In the genomic region with DNA sequence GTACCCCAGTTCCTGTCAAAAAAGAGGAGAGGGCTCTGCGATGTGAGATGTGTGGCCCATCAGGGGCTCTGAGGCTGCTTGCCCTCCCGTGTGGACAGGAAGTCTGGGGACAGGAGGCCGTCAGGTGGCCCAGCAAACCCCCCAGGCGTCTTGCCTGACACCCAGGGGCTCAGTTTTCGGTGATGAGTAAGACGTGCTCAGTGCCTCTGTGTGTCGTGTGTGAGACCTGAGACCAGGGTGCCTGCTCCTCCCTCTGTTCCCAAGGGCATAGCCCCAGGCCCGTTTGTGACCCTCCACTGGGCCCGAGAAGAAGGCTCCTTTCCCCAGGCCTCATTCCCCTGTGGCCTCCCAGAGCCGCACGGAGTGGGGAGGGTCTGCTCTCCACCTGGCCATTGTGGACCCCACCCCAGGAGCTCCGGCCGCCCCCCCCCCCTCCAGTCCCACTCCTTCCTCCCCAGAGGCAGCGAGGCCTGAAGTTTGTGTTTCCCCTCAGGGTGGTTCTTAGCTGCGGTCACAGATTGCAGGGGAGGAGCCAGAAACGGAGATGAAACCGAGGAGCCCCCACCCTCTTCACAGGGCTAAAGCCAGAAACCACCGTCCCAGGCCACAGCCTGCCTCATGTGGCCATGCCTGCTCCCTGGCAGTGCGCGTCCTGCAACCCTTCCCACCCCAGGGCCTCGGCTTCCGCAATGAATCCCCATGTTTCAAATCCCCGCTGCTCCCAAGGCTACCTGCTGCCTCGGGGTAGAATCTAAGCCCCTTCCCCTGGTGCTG, we compare ENCODE assay signal across 1 cellular context.
A peak's percentile ranks its signal among the peaks of the same experiment; 100 is the strongest.
TF ChIP-seq lines count a peak whose summit lies in the region.

No MANE protein-coding gene starts in this region.

TF ChIP-seq in GM12878, 131 proteins besides CTCF, POLR2A, EP300 and RAD21 (continues in another document):
- TF ChIP-seq, protein P1, sequence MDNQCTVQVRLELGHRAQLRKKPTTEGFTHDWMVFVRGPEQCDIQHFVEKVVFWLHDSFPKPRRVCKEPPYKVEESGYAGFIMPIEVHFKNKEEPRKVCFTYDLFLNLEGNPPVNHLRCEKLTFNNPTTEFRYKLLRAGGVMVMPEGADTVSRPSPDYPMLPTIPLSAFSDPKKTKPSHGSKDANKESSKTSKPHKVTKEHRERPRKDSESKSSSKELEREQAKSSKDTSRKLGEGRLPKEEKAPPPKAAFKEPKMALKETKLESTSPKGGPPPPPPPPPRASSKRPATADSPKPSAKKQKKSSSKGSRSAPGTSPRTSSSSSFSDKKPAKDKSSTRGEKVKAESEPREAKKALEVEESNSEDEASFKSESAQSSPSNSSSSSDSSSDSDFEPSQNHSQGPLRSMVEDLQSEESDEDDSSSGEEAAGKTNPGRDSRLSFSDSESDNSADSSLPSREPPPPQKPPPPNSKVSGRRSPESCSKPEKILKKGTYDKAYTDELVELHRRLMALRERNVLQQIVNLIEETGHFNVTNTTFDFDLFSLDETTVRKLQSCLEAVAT (IDR thresholded peaks at IDR 0.05) = no peak; the same call in none of the 2 replicates
- TF ChIP-seq SUZ12 (IDR thresholded peaks at IDR 0.05; ENCODE audit: unreplicated experiment) (no peak), ZZZ3 (IDR thresholded peaks at IDR 0.05; ENCODE audit: control insufficient read depth, insufficient read length, low read depth) (no peak), TCF7 (IDR thresholded peaks at IDR 0.05; ENCODE audit: borderline replicate concordance) (no peak), STAT3 (IDR thresholded peaks at IDR 0.05; ENCODE audit: low read depth, low read length) (0 out of 2 replicates have a peak, but pooled peaks have one; percentile 19), ZNF274 (IDR thresholded peaks at IDR 0.05; ENCODE audit: insufficient read depth, insufficient read length) (no peak), IRF4 (IDR thresholded peaks at IDR 0.05; ENCODE audit: low read depth, low read length) (0 out of 2 replicates have a peak, but pooled peaks have one; percentile 40), CBX3 (IDR thresholded peaks at IDR 0.05; ENCODE audit: borderline replicate concordance, low read depth) (no peak), ZNF207 (IDR thresholded peaks at IDR 0.05; ENCODE audit: borderline replicate concordance) (0 out of 2 replicates have a peak, but pooled peaks have one; percentile 34), CBX5 (IDR thresholded peaks at IDR 0.05; ENCODE audit: low read depth) (no peak), SP1 (IDR thresholded peaks at IDR 0.05; ENCODE audit: low read depth, low read length) (peak; percentile 43), GABPA (IDR thresholded peaks at IDR 0.05; ENCODE audit: low read depth) (no peak), KLF5 (IDR thresholded peaks at IDR 0.05; ENCODE audit: partially characterized antibody) (no peak), MTA3 (IDR thresholded peaks at IDR 0.05; ENCODE audit: borderline replicate concordance, low read length) (no peak), MYC (IDR thresholded peaks at IDR 0.05; ENCODE audit: insufficient read depth, insufficient read length, insufficient replicate concordance, low read length, severe bottlenecking) (no peak), NFYA (IDR thresholded peaks at IDR 0.05; ENCODE audit: borderline replicate concordance, low read depth, low read length) (no peak), RCOR1 (conservative IDR thresholded peaks at IDR 0.05; ENCODE audit: low read depth, low read length) (no peak), RAD51 (IDR thresholded peaks at IDR 0.05) (peak; percentile 86), JUNB (IDR thresholded peaks at IDR 0.05) (no peak), RELA (IDR thresholded peaks at IDR 0.05; ENCODE audit: borderline replicate concordance, partially characterized antibody) (peak; percentile 63), MEF2B (IDR thresholded peaks at IDR 0.05; ENCODE audit: partially characterized antibody, poor library complexity, severe bottlenecking) (peak; percentile 91), ASH2L (IDR thresholded peaks at IDR 0.05; ENCODE audit: borderline replicate concordance, low read depth) (no peak), ATF7 (IDR thresholded peaks at IDR 0.05; ENCODE audit: low read depth) (no peak), MEF2A (IDR thresholded peaks at IDR 0.05; ENCODE audit: insufficient read depth, low read depth, low read length) (0 out of 2 replicates have a peak, but pooled peaks have one; percentile 48), RFX5 (IDR thresholded peaks at IDR 0.05; ENCODE audit: low read depth, low read length) (no peak), KAT2A (conservative IDR thresholded peaks at IDR 0.05; ENCODE audit: control insufficient read depth, low read depth, low read length) (no peak), PAX5 (IDR thresholded peaks at IDR 0.05; ENCODE audit: borderline replicate concordance, low read depth, low read length) (peak; percentile 61)
- TF ChIP-seq, protein P2, sequence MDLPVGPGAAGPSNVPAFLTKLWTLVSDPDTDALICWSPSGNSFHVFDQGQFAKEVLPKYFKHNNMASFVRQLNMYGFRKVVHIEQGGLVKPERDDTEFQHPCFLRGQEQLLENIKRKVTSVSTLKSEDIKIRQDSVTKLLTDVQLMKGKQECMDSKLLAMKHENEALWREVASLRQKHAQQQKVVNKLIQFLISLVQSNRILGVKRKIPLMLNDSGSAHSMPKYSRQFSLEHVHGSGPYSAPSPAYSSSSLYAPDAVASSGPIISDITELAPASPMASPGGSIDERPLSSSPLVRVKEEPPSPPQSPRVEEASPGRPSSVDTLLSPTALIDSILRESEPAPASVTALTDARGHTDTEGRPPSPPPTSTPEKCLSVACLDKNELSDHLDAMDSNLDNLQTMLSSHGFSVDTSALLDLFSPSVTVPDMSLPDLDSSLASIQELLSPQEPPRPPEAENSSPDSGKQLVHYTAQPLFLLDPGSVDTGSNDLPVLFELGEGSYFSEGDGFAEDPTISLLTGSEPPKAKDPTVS (IDR thresholded peaks at IDR 0.05; ENCODE audit: low read depth, low read length) = no peak
- TF ChIP-seq, protein P3, sequence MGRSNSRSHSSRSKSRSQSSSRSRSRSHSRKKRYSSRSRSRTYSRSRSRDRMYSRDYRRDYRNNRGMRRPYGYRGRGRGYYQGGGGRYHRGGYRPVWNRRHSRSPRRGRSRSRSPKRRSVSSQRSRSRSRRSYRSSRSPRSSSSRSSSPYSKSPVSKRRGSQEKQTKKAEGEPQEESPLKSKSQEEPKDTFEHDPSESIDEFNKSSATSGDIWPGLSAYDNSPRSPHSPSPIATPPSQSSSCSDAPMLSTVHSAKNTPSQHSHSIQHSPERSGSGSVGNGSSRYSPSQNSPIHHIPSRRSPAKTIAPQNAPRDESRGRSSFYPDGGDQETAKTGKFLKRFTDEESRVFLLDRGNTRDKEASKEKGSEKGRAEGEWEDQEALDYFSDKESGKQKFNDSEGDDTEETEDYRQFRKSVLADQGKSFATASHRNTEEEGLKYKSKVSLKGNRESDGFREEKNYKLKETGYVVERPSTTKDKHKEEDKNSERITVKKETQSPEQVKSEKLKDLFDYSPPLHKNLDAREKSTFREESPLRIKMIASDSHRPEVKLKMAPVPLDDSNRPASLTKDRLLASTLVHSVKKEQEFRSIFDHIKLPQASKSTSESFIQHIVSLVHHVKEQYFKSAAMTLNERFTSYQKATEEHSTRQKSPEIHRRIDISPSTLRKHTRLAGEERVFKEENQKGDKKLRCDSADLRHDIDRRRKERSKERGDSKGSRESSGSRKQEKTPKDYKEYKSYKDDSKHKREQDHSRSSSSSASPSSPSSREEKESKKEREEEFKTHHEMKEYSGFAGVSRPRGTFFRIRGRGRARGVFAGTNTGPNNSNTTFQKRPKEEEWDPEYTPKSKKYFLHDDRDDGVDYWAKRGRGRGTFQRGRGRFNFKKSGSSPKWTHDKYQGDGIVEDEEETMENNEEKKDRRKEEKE (IDR thresholded peaks at IDR 0.05) = no peak
- TF ChIP-seq, protein P4, sequence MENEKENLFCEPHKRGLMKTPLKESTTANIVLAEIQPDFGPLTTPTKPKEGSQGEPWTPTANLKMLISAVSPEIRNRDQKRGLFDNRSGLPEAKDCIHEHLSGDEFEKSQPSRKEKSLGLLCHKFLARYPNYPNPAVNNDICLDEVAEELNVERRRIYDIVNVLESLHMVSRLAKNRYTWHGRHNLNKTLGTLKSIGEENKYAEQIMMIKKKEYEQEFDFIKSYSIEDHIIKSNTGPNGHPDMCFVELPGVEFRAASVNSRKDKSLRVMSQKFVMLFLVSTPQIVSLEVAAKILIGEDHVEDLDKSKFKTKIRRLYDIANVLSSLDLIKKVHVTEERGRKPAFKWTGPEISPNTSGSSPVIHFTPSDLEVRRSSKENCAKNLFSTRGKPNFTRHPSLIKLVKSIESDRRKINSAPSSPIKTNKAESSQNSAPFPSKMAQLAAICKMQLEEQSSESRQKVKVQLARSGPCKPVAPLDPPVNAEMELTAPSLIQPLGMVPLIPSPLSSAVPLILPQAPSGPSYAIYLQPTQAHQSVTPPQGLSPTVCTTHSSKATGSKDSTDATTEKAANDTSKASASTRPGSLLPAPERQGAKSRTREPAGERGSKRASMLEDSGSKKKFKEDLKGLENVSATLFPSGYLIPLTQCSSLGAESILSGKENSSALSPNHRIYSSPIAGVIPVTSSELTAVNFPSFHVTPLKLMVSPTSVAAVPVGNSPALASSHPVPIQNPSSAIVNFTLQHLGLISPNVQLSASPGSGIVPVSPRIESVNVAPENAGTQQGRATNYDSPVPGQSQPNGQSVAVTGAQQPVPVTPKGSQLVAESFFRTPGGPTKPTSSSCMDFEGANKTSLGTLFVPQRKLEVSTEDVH (IDR thresholded peaks at IDR 0.05; ENCODE audit: low read depth, partially characterized antibody) = no peak
- TF ChIP-seq, protein P5, sequence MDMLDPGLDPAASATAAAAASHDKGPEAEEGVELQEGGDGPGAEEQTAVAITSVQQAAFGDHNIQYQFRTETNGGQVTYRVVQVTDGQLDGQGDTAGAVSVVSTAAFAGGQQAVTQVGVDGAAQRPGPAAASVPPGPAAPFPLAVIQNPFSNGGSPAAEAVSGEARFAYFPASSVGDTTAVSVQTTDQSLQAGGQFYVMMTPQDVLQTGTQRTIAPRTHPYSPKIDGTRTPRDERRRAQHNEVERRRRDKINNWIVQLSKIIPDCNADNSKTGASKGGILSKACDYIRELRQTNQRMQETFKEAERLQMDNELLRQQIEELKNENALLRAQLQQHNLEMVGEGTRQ (IDR thresholded peaks at IDR 0.05; ENCODE audit: borderline replicate concordance, low read depth, low read length) = peak; percentile 29; the same call in 1 of the 2 replicates
- TF ChIP-seq, protein P6, sequence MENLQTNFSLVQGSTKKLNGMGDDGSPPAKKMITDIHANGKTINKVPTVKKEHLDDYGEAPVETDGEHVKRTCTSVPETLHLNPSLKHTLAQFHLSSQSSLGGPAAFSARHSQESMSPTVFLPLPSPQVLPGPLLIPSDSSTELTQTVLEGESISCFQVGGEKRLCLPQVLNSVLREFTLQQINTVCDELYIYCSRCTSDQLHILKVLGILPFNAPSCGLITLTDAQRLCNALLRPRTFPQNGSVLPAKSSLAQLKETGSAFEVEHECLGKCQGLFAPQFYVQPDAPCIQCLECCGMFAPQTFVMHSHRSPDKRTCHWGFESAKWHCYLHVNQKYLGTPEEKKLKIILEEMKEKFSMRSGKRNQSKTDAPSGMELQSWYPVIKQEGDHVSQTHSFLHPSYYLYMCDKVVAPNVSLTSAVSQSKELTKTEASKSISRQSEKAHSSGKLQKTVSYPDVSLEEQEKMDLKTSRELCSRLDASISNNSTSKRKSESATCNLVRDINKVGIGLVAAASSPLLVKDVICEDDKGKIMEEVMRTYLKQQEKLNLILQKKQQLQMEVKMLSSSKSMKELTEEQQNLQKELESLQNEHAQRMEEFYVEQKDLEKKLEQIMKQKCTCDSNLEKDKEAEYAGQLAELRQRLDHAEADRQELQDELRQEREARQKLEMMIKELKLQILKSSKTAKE (IDR thresholded peaks at IDR 0.05; ENCODE audit: low read depth, poor library complexity, severe bottlenecking) = no peak
- TF ChIP-seq, protein P7, sequence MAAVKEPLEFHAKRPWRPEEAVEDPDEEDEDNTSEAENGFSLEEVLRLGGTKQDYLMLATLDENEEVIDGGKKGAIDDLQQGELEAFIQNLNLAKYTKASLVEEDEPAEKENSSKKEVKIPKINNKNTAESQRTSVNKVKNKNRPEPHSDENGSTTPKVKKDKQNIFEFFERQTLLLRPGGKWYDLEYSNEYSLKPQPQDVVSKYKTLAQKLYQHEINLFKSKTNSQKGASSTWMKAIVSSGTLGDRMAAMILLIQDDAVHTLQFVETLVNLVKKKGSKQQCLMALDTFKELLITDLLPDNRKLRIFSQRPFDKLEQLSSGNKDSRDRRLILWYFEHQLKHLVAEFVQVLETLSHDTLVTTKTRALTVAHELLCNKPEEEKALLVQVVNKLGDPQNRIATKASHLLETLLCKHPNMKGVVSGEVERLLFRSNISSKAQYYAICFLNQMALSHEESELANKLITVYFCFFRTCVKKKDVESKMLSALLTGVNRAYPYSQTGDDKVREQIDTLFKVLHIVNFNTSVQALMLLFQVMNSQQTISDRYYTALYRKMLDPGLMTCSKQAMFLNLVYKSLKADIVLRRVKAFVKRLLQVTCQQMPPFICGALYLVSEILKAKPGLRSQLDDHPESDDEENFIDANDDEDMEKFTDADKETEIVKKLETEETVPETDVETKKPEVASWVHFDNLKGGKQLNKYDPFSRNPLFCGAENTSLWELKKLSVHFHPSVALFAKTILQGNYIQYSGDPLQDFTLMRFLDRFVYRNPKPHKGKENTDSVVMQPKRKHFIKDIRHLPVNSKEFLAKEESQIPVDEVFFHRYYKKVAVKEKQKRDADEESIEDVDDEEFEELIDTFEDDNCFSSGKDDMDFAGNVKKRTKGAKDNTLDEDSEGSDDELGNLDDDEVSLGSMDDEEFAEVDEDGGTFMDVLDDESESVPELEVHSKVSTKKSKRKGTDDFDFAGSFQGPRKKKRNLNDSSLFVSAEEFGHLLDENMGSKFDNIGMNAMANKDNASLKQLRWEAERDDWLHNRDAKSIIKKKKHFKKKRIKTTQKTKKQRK (IDR thresholded peaks at IDR 0.05; ENCODE audit: low read depth, low read length) = no peak
- TF ChIP-seq, protein P8, sequence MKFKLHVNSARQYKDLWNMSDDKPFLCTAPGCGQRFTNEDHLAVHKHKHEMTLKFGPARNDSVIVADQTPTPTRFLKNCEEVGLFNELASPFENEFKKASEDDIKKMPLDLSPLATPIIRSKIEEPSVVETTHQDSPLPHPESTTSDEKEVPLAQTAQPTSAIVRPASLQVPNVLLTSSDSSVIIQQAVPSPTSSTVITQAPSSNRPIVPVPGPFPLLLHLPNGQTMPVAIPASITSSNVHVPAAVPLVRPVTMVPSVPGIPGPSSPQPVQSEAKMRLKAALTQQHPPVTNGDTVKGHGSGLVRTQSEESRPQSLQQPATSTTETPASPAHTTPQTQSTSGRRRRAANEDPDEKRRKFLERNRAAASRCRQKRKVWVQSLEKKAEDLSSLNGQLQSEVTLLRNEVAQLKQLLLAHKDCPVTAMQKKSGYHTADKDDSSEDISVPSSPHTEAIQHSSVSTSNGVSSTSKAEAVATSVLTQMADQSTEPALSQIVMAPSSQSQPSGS (IDR thresholded peaks at IDR 0.05; ENCODE audit: low read length) = no peak
